ENCODE assay signal across 16 cellular contexts in genomic region chr17:33438136-33438535, GRCh38.
"Had no signal": no experiment of that assay in that cellular context is flagged by ENCODE, and none has a peak within 500 bp of the region (broad histone marks: within the 10 kb centered on the region; RNA-seq: fewer than 3 reads in every experiment).

No MANE protein-coding gene starts in this region.

- DNase-seq: activated CD4-positive, alpha-beta memory T cell treated with anti-CD3 and anti-CD28 coated beads for 36 hours; activated CD4-positive, alpha-beta T cell treated with anti-CD3 and anti-CD28 coated beads for 36 hours; activated CD8-positive, alpha-beta memory T cell treated with anti-CD3 and anti-CD28 coated beads, Interleukin-2, amount 10 ng/mL, durations not matched to agents 7 days and 5 days; activated naive CD4-positive, alpha-beta T cell treated with anti-CD3 and anti-CD28 coated beads, Interleukin-2, amount 10 ng/mL, durations not matched to agents 7 days and 5 days; activated T-cell treated with anti-CD3 and anti-CD28 coated beads, Interleukin-2, amount 50 U/mL, for 1 hour; gastrocnemius medialis; naive B cell; ovary; sigmoid colon; stimulated activated CD4-positive, alpha-beta T cell treated with anti-CD3 and anti-CD28 coated beads, Interleukin-1b, Interleukin-23, amount 100 ng/mL, for 48 hours; stomach; T-helper 1 cell; WERI-Rb-1 had no signal

- ATAC-seq: activated CD4-positive, alpha-beta T cell treated with anti-CD3 and anti-CD28 coated beads for 36 hours; activated CD8-positive, alpha-beta memory T cell treated with anti-CD3 and anti-CD28 coated beads, Interleukin-2, amount 10 ng/mL, durations not matched to agents 7 days and 5 days; gastrocnemius medialis had no signal

- H3K4me2 ChIP-seq: neural progenitor cell had no signal

- H3K27ac ChIP-seq: gastrocnemius medialis, neural progenitor cell, ovary, stomach, thoracic aorta, WERI-Rb-1 had no signal

- H3K9ac ChIP-seq: neural progenitor cell had no signal

- H3K27me3 ChIP-seq: gastrocnemius medialis, neural progenitor cell, ovary, sigmoid colon, stomach had no signal

- H3K36me3 ChIP-seq: gastrocnemius medialis, neural progenitor cell, ovary, sigmoid colon, stomach, thoracic aorta, WERI-Rb-1 had no signal

- H2AFZ ChIP-seq: neural progenitor cell had no signal

- H3K9me3 ChIP-seq: gastrocnemius medialis, ovary, thoracic aorta had no signal

- H3K4me3 ChIP-seq: gastrocnemius medialis, lung, neural progenitor cell, ovary, sigmoid colon, stomach, thoracic aorta had no signal

- H3K4me1 ChIP-seq: gastrocnemius medialis, neural progenitor cell, sigmoid colon, stomach had no signal
